8 cellular contexts compared by ENCODE assay signal in the genomic region with DNA sequence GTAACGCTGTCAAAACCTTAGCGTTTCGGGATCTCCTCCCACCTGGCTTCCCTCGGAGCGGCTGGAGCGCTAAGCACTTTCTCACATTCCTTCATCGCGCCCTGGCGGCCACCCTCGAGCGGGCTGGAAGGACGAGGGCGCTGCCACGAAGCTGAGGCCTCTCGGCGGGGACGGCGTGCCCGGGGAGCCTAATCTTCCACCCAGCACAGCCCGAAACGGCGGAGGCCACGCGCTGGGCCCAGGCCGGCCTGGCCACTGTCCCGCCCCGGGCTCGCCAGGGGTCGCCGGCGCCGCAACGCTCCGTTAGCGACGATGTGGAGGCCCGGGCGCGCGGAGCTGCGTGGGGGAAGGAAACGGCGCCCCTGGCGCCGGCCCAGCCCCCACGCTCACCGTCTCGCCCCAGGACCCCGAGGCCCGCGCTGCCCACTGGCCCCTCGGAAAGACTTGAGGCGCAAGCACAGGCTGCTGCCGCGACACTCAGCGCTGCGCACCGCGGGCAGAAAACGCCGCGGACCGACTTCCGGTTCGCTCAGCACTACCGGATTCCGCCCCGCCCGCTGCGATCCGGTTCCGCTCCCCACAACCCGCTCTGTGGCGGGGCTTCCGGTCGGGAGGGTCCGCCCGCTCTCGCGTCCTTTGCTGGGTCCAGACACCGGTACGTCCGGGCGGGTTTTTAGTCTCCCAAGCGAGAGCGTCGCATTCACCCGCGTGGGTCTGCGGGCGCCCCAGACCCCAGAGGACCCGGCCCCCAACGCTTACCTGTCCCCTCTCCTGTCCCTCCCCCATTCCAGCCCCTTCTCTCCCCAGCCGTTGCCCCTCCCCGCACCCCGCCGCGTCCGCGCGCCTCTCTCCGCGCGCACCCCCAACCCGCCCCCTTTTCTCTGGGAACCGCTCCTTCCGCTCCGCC. TPM values are rescaled to one million over a fixed set of nuclear protein-coding genes. Genes with fewer than 3 reads are reported as not detected.
DNase-seq lines count a peak whose midpoint lies in the region; ATAC-seq and TF ChIP-seq lines count a peak whose summit lies in the region.

Gene YBEY (plus strand): TSS at position 582 of the 907 bp plus-strand sequence. CDS start 572 bp downstream, outside the sequence.

- no peaks in the 10 kb centered on the region for H3K9me3 ChIP-seq in right lobe of liver

- H3K27ac ChIP-seq in right lobe of liver: peak within 1 kb of the TSS; percentile 75 to 94 (median 82)

- H3K4me3 ChIP-seq in right lobe of liver: peak within 1 kb of the TSS; percentile 82 to 90 (median 84)

- ATAC-seq in GM19372 (IDR thresholded peaks at IDR 0.05; ENCODE audit: low read depth, unreplicated experiment) (peak; percentile 91), HG03521 (IDR thresholded peaks at IDR 0.05; ENCODE audit: unreplicated experiment) (peak; percentile 78), right lobe of liver (peak; percentile 95 to 98 (median 96))

- intact Hi-C loops in right lobe of liver (cut with DNase I): no loop called here

- 1% methylated on average over 26 of the region's 108 CpGs for WGBS in right lobe of liver (ENCODE audit: insufficient coverage, low coverage, low lambda C conversion rate, missing lambda C conversion rate)

- peak; percentile 74 for TF ChIP-seq POLR2A in right lobe of liver (IDR thresholded peaks at IDR 0.05)

- no peaks in the 10 kb centered on the region for H3K27me3 ChIP-seq in right lobe of liver

- peaks cover 0 to 18% (median 4%) of the 10 kb centered on the region in 4 donors for H3K36me3 ChIP-seq in right lobe of liver

- peaks cover 1 to 34% (median 15%) of the 10 kb centered on the region in 4 donors for H3K4me1 ChIP-seq in right lobe of liver

- TF ChIP-seq CTCF in right lobe of liver (IDR thresholded peaks at IDR 0.05): peak; percentile 12 to 42 (median 28)

- DNase-seq in CD1c-positive myeloid dendritic cell (ENCODE audit: extremely low spot score): peak; percentile 95
- peak; percentile 91 for DNase-seq in NCI-H748 (lab: John Stamatoyannopoulos, UW; ENCODE audit: unreplicated experiment)
- DNase-seq in activated CD4-positive, alpha-beta T cell treated with anti-CD3 and anti-CD28 coated beads, Interleukin-2, amount 50 U/mL, for 48 hours: peak; percentile 88 to 90
- DNase-seq in dermis blood vessel endothelial cell: peak; percentile 91
- DNase-seq in right lobe of liver: peak; percentile 90 to 92 (median 91)
- DNase-seq in stimulated activated CD4-positive, alpha-beta T cell treated with anti-CD3 and anti-CD28 coated beads, Interleukin-4, amount 100 ng/mL, for 24 hours: peak; percentile 90

RNA-seq across cellular contexts. Expression of gene YBEY, which starts in this region (rescaled TPM):
- total RNA-seq in dermis blood vessel endothelial cell (10.6 and 12.9 TPM in 2 replicates), right lobe of liver (10 to 100 TPM in 2 of 6 experiments, 1 to 10 TPM in 4; 6.3 to 16.0 (median 7.3) TPM)

Comparison
In these comparisons a context has a peak if more than half of its experiments do, and no peak if none do; other contexts are left out.
1. Peak in every context shown above with its lines: DNase-seq, ATAC-seq, H3K4me3 ChIP-seq and H3K27ac ChIP-seq.